ENCODE assay signal across 8 cellular contexts in the genomic region with DNA sequence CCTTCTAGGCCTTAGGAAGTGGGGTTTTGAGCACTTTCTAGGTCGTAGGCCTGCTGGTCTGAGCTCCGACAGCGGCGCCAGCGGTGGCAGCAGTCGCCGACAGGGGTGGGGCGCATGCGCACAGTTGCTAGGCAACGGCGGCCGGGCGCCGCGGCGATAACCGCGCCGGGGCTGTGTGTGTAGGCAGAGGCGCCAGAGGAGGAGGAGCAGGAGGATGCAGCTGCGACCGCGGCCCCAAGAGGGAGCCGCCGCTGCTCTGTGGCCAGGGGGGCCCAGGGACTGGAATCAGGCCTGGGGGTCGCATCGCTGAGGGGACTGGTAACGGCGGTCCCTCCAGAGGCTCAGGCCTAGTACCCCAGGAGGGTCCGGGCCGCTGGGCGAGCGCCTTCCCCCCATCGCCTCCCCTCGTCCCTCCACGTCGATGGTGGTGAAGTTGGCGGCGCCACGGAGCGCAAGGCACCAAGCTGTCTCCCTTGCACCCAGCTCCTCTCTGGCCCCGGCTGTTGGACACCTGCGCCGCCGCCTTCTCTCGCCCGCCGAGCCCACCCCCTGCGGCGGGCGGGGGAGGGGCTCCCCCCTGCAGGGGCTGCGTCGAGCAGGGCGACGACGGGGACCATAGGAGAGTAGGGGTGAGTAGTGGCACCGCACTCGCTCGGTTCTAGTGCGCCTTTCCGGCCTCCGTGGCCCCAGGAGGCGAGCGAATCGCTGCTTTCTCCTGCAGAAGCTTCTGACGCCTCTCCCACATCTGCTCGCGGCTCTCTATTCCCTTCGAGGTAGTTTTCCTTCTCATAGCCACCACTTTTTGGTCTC. TPM values are rescaled to one million over a fixed set of nuclear protein-coding genes. Genes with fewer than 3 reads are reported as not detected.
DNase-seq lines count a peak whose midpoint lies in the region; ATAC-seq and TF ChIP-seq lines count a peak whose summit lies in the region.

A gene (plus strand): TSS at position 186 of the 810 bp plus-strand sequence.

- H3K36me3 ChIP-seq in RWPE2 (ENCODE audit: low read depth): no peaks in the 10 kb centered on the region
- no peaks in the 10 kb centered on the region for H3K36me3 ChIP-seq in gastroesophageal sphincter

- TF ChIP-seq EP300 in gastroesophageal sphincter (IDR thresholded peaks at IDR 0.05): no peak

- POLR2A ChIA-PET in AG04449 (lab: Yijun Ruan, JAX): no interaction called here

- H3K27me3 ChIP-seq in RWPE2 (ENCODE audit: insufficient read depth, poor library complexity, severe bottlenecking): no peaks in the 10 kb centered on the region
- no peaks in the 10 kb centered on the region for H3K27me3 ChIP-seq in gastroesophageal sphincter

- DNase-seq in AG04449 (ENCODE audit: low read depth, low spot score) (no peak), RWPE2 (ENCODE audit: low spot score) (peak; percentile 29), nucleus accumbens (lab: John Stamatoyannopoulos, UW) (peak in 55 of 56 donors; percentile 0 to 83 (median 65)), superior temporal gyrus (ENCODE audit: extremely low spot score) (peak; percentile 69)
- peak; percentile 70 for DNase-seq in activated gamma-delta T cell treated with anti-CD3 and anti-CD28 coated beads, Interleukin-2, amount 50 U/mL, for 16 hours (ENCODE audit: low read depth)

- peak; percentile 16 to 32 for TF ChIP-seq POLR2A in gastroesophageal sphincter (IDR thresholded peaks at IDR 0.05)

- H3K4me1 ChIP-seq in RWPE2 (ENCODE audit: insufficient read depth, poor library complexity, severe bottlenecking) (no peaks in the 10 kb centered on the region), gastroesophageal sphincter (no peaks in the 10 kb centered on the region)

- peak; percentile 82 for ATAC-seq in GM18873 (IDR thresholded peaks at IDR 0.05; ENCODE audit: low FRiP score, unreplicated experiment)
- ATAC-seq in HG03175 (IDR thresholded peaks at IDR 0.05; ENCODE audit: unreplicated experiment): peak; percentile 98
- ATAC-seq in RWPE2 (ENCODE audit: low read depth): peak; percentile 74
- peak; percentile 90 for ATAC-seq in gastroesophageal sphincter

- TF ChIP-seq CTCF in AG04449 (IDR thresholded peaks at IDR 0.05; ENCODE audit: insufficient read depth, low read length, missing control alignments): peak; percentile 48
- peak; percentile 8 for TF ChIP-seq CTCF in RWPE2 (IDR thresholded peaks at IDR 0.05; ENCODE audit: poor library complexity, severe bottlenecking)
- peak; percentile 31 to 62 (median 55) for TF ChIP-seq CTCF in gastroesophageal sphincter (IDR thresholded peaks at IDR 0.05)

- H3K4me3 ChIP-seq in AG04449 (ENCODE audit: low read depth, low read length): peak within 1 kb of the TSS; percentile 60
- H3K4me3 ChIP-seq in RWPE2 (ENCODE audit: severe bottlenecking): peak within 1 kb of the TSS; percentile 14
- H3K4me3 ChIP-seq in gastroesophageal sphincter: peak within 1 kb of the TSS; percentile 69 to 84

- WGBS in gastroesophageal sphincter (ENCODE audit: low coverage in 1 of 2), 2 donors: 14% methylated on average over 7 of the region's 69 CpGs; no CpG with 5 or more reads in 1 of the 2 donors

- H3K9me3 ChIP-seq in RWPE2 (ENCODE audit: severe bottlenecking) (no peaks in the 10 kb centered on the region), gastroesophageal sphincter (no peaks in the 10 kb centered on the region)

- CTCF ChIA-PET in AG04449 (lab: Yijun Ruan, JAX): interaction anchor here (0.5 to 1.7 kb wide), 2 partner anchors 22 to 79 kb away, joined by 3 to 5 read pairs; no protein-coding TSS in a partner anchor

- H3K27ac ChIP-seq in RWPE2 (ENCODE audit: poor library complexity, severe bottlenecking): no peak within 1 kb of the TSS
- peak within 1 kb of the TSS; percentile 78 to 90 (median 86) for H3K27ac ChIP-seq in gastroesophageal sphincter

RNA-seq across cellular contexts. Expression of the gene that starts here (rescaled TPM):
- 1 to 10 TPM; 3.4 to 5.2 (median 4.7) TPM for total RNA-seq in gastroesophageal sphincter

Comparison
In these comparisons a context has a peak if more than half of its experiments do, and no peak if none do; other contexts are left out.
1. H3K4me3 ChIP-seq: peak in every context shown above with its lines; median percentile 76 in gastroesophageal sphincter; 60 in AG04449; 14 in RWPE2.